In genomic region chr10:114206902-114207301, GRCh38 we compare ENCODE assay signal across 1 cellular context.
TF ChIP-seq lines count a peak whose summit lies in the region.

No MANE protein-coding gene starts in this region.

TF ChIP-seq in HepG2, 621 proteins besides CTCF, POLR2A, EP300 and RAD21:
- TF ChIP-seq, protein P1, sequence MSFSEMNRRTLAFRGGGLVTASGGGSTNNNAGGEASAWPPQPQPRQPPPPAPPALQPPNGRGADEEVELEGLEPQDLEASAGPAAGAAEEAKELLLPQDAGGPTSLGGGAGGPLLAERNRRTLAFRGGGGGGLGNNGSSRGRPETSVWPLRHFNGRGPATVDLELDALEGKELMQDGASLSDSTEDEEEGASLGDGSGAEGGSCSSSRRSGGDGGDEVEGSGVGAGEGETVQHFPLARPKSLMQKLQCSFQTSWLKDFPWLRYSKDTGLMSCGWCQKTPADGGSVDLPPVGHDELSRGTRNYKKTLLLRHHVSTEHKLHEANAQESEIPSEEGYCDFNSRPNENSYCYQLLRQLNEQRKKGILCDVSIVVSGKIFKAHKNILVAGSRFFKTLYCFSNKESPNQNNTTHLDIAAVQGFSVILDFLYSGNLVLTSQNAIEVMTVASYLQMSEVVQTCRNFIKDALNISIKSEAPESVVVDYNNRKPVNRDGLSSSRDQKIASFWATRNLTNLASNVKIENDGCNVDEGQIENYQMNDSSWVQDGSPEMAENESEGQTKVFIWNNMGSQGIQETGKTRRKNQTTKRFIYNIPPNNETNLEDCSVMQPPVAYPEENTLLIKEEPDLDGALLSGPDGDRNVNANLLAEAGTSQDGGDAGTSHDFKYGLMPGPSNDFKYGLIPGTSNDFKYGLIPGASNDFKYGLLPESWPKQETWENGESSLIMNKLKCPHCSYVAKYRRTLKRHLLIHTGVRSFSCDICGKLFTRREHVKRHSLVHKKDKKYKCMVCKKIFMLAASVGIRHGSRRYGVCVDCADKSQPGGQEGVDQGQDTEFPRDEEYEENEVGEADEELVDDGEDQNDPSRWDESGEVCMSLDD (CRISPR knock-in tag; IDR thresholded peaks at IDR 0.05; ENCODE audit: borderline replicate concordance): no peak
- TF ChIP-seq XRCC5 (optimal IDR thresholded peaks at IDR 0.05; ENCODE audit: low read length): no peak
- TF ChIP-seq, protein P2, sequence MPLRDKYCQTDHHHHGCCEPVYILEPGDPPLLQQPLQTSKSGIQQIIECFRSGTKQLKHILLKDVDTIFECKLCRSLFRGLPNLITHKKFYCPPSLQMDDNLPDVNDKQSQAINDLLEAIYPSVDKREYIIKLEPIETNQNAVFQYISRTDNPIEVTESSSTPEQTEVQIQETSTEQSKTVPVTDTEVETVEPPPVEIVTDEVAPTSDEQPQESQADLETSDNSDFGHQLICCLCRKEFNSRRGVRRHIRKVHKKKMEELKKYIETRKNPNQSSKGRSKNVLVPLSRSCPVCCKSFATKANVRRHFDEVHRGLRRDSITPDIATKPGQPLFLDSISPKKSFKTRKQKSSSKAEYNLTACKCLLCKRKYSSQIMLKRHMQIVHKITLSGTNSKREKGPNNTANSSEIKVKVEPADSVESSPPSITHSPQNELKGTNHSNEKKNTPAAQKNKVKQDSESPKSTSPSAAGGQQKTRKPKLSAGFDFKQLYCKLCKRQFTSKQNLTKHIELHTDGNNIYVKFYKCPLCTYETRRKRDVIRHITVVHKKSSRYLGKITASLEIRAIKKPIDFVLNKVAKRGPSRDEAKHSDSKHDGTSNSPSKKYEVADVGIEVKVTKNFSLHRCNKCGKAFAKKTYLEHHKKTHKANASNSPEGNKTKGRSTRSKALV (CRISPR knock-in tag; IDR thresholded peaks at IDR 0.05): no peak
- TF ChIP-seq ADNP (CRISPR knock-in tag; IDR thresholded peaks at IDR 0.05): no peak
- no peak for TF ChIP-seq HNF1B (CRISPR knock-in tag; IDR thresholded peaks at IDR 0.05)
- TF ChIP-seq NR2F2 (IDR thresholded peaks at IDR 0.05; ENCODE audit: borderline replicate concordance, low read depth): no peak
